ENCODE assay signal across 7 cellular contexts in genomic region chr4:94905511-94905910, GRCh38.
"Had no signal": no experiment of that assay in that cellular context is flagged by ENCODE, and none has a peak within 500 bp of the region (broad histone marks: within the 10 kb centered on the region; RNA-seq: fewer than 3 reads in every experiment).

No MANE protein-coding gene starts in this region.

- H3K4me3 ChIP-seq: GM23248, HAP-1 had no signal

- ATAC-seq: HCT116 had no signal

- DNase-seq: GM23248, GOT3, H7, H9, HCEC 1CT had no signal

- H3K9me3 ChIP-seq: HAP-1 had no signal

- H2AFZ ChIP-seq: GM23248 had no signal

- H3K4me3 Mint-ChIP-seq: H9 had no signal

- H3K4me1 ChIP-seq: HAP-1 had no signal

- H3K27ac ChIP-seq: GM23248 had no signal

- H3K36me3 ChIP-seq: HAP-1 had no signal

- H3K9me3 Mint-ChIP-seq: H9 had no signal

- H3K27ac Mint-ChIP-seq: H9 had no signal
